Comparison of ENCODE assay signal across 8 cellular contexts in genomic region chr2:127701651-127702394, GRCh38. TPM values are rescaled to one million over a fixed set of nuclear protein-coding genes. Genes with fewer than 3 reads are reported as not detected.
DNase-seq lines count a peak whose midpoint lies in the region; ATAC-seq and TF ChIP-seq lines count a peak whose summit lies in the region.

No MANE protein-coding gene starts in this region.

- peak in 5 of 6 experiments; percentile 13 to 53 (median 46) for TF ChIP-seq CTCF in esophagus squamous epithelium (IDR thresholded peaks at IDR 0.05)

- no peaks in the 10 kb centered on the region for H3K9me3 ChIP-seq in esophagus squamous epithelium

- ATAC-seq in GM21423 (IDR thresholded peaks at IDR 0.05; ENCODE audit: unreplicated experiment) (peak; percentile 43), naive B cell (ENCODE audit: low read depth in 2 of 2) (peak; percentile 77 to 78)
- ATAC-seq in activated T-cell treated with anti-CD3 and anti-CD28 coated beads, Interleukin-2, amount 50 U/mL, for 4 hours, result peak; percentile 79 to 83
- peak; percentile 78 for ATAC-seq in stimulated activated memory B cell treated with anti-CD40 and anti-IgM and Interleukin-4, amounts not matched to agents 10 μg/mL and 1 μg/mL and 100 μg/mL, for 72 hours

- H3K27me3 ChIP-seq in esophagus squamous epithelium, result no peaks in the 10 kb centered on the region

- H3K4me3 ChIP-seq in esophagus squamous epithelium, result peak overlapping the region; percentile 65 to 94 (median 80)

- peak in 2 of 4 donors; percentile 43 to 48 for TF ChIP-seq POLR2A in esophagus squamous epithelium (IDR thresholded peaks at IDR 0.05)

- WGBS in esophagus squamous epithelium, 2 donors, result 2% methylated on average over 7 of the region's 108 CpGs; no CpG with 5 or more reads in 1 of the 2 donors

- peaks cover 0 to 18% (median 0%) of the 10 kb centered on the region in 3 donors for H3K36me3 ChIP-seq in esophagus squamous epithelium

- intact Hi-C loops in esophagus squamous epithelium (cut with DNase I), result no loop called here

- H3K4me3 Mint-ChIP-seq in activated T-cell treated with anti-CD3 and anti-CD28 coated beads, Interleukin-2, amount 50 U/mL, for 4 hours, result peak overlapping the region; percentile 92
- peak overlapping the region; percentile 90 to 98 (median 96) for H3K4me3 Mint-ChIP-seq in naive B cell
- peak overlapping the region; percentile 87 for H3K4me3 Mint-ChIP-seq in stimulated activated memory B cell treated with anti-CD40 and anti-IgM and Interleukin-4, amounts not matched to agents 10 μg/mL and 1 μg/mL and 100 μg/mL, for 72 hours

- H3K4me1 ChIP-seq in esophagus squamous epithelium, result peaks cover 10 to 49% (median 26%) of the 10 kb centered on the region in 3 donors

- H3K36me3 Mint-ChIP-seq in activated T-cell treated with anti-CD3 and anti-CD28 coated beads, Interleukin-2, amount 50 U/mL, for 4 hours (ENCODE audit: insufficient read depth), result peaks cover 24% of the 10 kb centered on the region
- peaks cover 0 to 11% of the 10 kb centered on the region in 2 donors for H3K36me3 Mint-ChIP-seq in naive B cell
- peaks cover 28% of the 10 kb centered on the region for H3K36me3 Mint-ChIP-seq in stimulated activated memory B cell treated with anti-CD40 and anti-IgM and Interleukin-4, amounts not matched to agents 10 μg/mL and 1 μg/mL and 100 μg/mL, for 72 hours

- no peaks in the 10 kb centered on the region for H3K9me3 Mint-ChIP-seq in activated T-cell treated with anti-CD3 and anti-CD28 coated beads, Interleukin-2, amount 50 U/mL, for 4 hours
- H3K9me3 Mint-ChIP-seq in naive B cell, result no peaks in the 10 kb centered on the region
- no peaks in the 10 kb centered on the region for H3K9me3 Mint-ChIP-seq in stimulated activated memory B cell treated with anti-CD40 and anti-IgM and Interleukin-4, amounts not matched to agents 10 μg/mL and 1 μg/mL and 100 μg/mL, for 72 hours

- H3K27ac ChIP-seq in esophagus squamous epithelium, result peak overlapping the region; percentile 89 to 99 (median 97)

- H3K27ac Mint-ChIP-seq in naive B cell, result peak overlapping the region; percentile 86 to 99 (median 94)
- peak overlapping the region; percentile 99 for H3K27ac Mint-ChIP-seq in stimulated activated memory B cell treated with anti-CD40 and anti-IgM and Interleukin-4, amounts not matched to agents 10 μg/mL and 1 μg/mL and 100 μg/mL, for 72 hours

- peaks cover under 1% of the 10 kb centered on the region for H3K27me3 Mint-ChIP-seq in activated T-cell treated with anti-CD3 and anti-CD28 coated beads, Interleukin-2, amount 50 U/mL, for 4 hours (ENCODE audit: low read depth)
- no peaks in the 10 kb centered on the region for H3K27me3 Mint-ChIP-seq in naive B cell
- no peaks in the 10 kb centered on the region for H3K27me3 Mint-ChIP-seq in stimulated activated memory B cell treated with anti-CD40 and anti-IgM and Interleukin-4, amounts not matched to agents 10 μg/mL and 1 μg/mL and 100 μg/mL, for 72 hours

- peaks cover 41% of the 10 kb centered on the region for H3K4me1 Mint-ChIP-seq in activated T-cell treated with anti-CD3 and anti-CD28 coated beads, Interleukin-2, amount 50 U/mL, for 4 hours (ENCODE audit: low read depth)
- H3K4me1 Mint-ChIP-seq in naive B cell, result peaks cover 25 to 47% (median 33%) of the 10 kb centered on the region in 3 donors
- peaks cover 37% of the 10 kb centered on the region for H3K4me1 Mint-ChIP-seq in stimulated activated memory B cell treated with anti-CD40 and anti-IgM and Interleukin-4, amounts not matched to agents 10 μg/mL and 1 μg/mL and 100 μg/mL, for 72 hours

- DNase-seq in DMS114 treated with DMSO at 0.1 percent for 48 hours (lab: John Stamatoyannopoulos, UW; ENCODE audit: unreplicated experiment) (peak; percentile 19), HUDEP-2 (lab: John Stamatoyannopoulos, UW; ENCODE audit: unreplicated experiment in 76 of 76) (peak in 73 of 76 experiments; percentile 8 to 81 (median 61)), OCI-M2 (lab: John Stamatoyannopoulos, UW; ENCODE audit: unreplicated experiment) (peak; percentile 16), esophagus squamous epithelium (lab: John Stamatoyannopoulos, UW) (peak; percentile 24), naive B cell (peak; percentile 82)
- DNase-seq in activated T-cell treated with anti-CD3 and anti-CD28 coated beads, Interleukin-2, amount 50 U/mL, for 4 hours, result peak; percentile 76

RNA-seq across cellular contexts. Expression of gene SFT2D3, which starts 0.5 kb away (rescaled TPM):
- total RNA-seq in activated T-cell treated with anti-CD3 and anti-CD28 coated beads, Interleukin-2, amount 50 U/mL, for 4 hours, result 1 to 10 TPM; 6.4 TPM
- total RNA-seq in esophagus squamous epithelium, result 10 to 100 TPM in 1 of 4 donors, 1 to 10 TPM in 3; 3.3 to 10.5 (median 5.9) TPM
- 1 to 10 TPM in 3 of 6 donors, under 1 TPM in 2, not detected in 1; 0.28 to 3.0 (median 2.8) TPM for polyA plus RNA-seq in naive B cell (ENCODE audit: low read depth in 6 of 6)

RNA-seq across cellular contexts. Expression of gene LIMS2, which starts 26.5 kb away (rescaled TPM):
- total RNA-seq in activated T-cell treated with anti-CD3 and anti-CD28 coated beads, Interleukin-2, amount 50 U/mL, for 4 hours, result 1 to 10 TPM; 4.4 to 8.8 (median 5.2) TPM
- 10 to 100 TPM in 1 of 4 donors, 1 to 10 TPM in 3; 2.4 to 29.6 (median 5.9) TPM for total RNA-seq in esophagus squamous epithelium
- polyA plus RNA-seq in naive B cell (ENCODE audit: low read depth in 6 of 6), result 10 to 100 TPM; 11.2 to 60.4 (median 27.7) TPM

RNA-seq across cellular contexts. Expression of gene GPR17, which starts 55.9 kb away (rescaled TPM):
- total RNA-seq in activated T-cell treated with anti-CD3 and anti-CD28 coated beads, Interleukin-2, amount 50 U/mL, for 4 hours, result not detected
- total RNA-seq in esophagus squamous epithelium, result not detected
- not detected for polyA plus RNA-seq in naive B cell (ENCODE audit: low read depth in 6 of 6)

Comparison
In these comparisons a context has a peak if more than half of its experiments do, and no peak if none do; other contexts are left out.
1. Peak in every context shown above with its lines: DNase-seq, ATAC-seq, H3K4me3 ChIP-seq and H3K27ac ChIP-seq.
2. DNase-seq: peak in every context shown above with its lines; median percentile 82 in naive B cell; 76 in activated T-cell treated with anti-CD3 and anti-CD28 coated beads, Interleukin-2, amount 50 U/mL, for 4 hours; 61 in HUDEP-2; 24 in esophagus squamous epithelium; 19 in DMS114 treated with DMSO at 0.1 percent for 48 hours; 16 in OCI-M2.